ENCODE assay signal across 1 cellular context in genomic region chr10:87342249-87342703, GRCh38.
TF ChIP-seq lines count a peak whose summit lies in the region.
"Not testable (repeated sequence)": the region's sequence is repeated elsewhere in the genome, so short reads cannot be mapped to it uniquely, and the experiment has no call there.

No MANE protein-coding gene starts in this region.

TF ChIP-seq in K562, 482 proteins besides CTCF, POLR2A, EP300 and RAD21 (continued from another document):
- TF ChIP-seq TEAD4 (IDR thresholded peaks at IDR 0.05; ENCODE audit: low read length) (peak; percentile 29; the same call in 1 of the 2 replicates), PHF8 (IDR thresholded peaks at IDR 0.05; ENCODE audit: borderline replicate concordance, low read length) (peak; percentile 30; the same call in 1 of the 2 replicates)
- TF ChIP-seq TEAD4 (CRISPR knock-in tag; IDR thresholded peaks at IDR 0.05; ENCODE audit: borderline replicate concordance) = not testable (repeated sequence)
TF ChIP-seq in K562: peak in this region for 15; not testable (repeated sequence) for 467.
